Comparison of ENCODE assay signal across 9 cellular contexts in the genomic region with DNA sequence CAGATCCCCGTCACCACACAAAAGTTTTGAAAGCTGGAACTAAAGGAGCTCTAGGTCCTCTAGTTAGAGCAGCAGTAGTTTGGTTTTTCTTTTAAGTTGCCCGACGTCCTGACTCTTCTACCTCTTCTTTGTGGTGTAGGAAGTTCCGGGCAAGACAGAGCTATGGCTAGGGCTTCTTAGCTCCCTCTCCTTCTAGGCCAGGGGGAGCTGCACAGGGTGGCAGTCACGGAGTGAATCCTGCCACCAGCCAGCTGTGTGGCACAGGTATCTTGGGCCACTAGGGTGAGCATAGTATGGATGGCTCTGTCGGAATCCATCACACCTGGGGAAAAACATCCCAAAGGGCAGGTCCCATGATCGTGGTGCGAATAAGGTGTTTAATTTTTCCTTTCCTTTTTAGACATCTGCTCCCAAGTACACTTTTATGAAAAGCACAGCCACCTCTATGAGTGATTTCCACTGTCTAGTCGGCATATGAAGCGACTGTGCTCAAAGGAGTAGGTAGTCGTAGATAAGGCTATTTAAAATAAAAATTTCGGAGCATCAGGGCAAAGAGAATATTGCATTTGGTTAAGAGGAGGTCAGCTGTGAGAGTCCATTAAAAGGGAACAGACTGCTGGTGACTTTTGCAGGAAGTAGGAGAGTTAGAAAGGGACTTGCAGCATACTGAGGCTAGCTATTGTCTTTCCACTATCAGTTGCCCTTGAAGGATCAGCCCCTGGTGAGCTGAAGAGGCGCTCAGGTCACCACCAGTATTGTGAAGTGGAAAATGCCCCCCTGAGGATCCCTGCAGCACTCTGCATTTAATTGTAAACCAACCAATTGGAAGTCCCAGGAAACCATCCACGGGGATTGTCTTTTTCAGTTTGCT. TPM values are rescaled to one million over a fixed set of nuclear protein-coding genes. Genes with fewer than 3 reads are reported as not detected.
DNase-seq lines count a peak whose midpoint lies in the region; FAIRE-seq and TF ChIP-seq lines count a peak whose summit lies in the region.
"Had no signal": no experiment of that assay in that cellular context is flagged by ENCODE, and none has a peak within 500 bp of the region (broad histone marks: within the 10 kb centered on the region; RNA-seq: fewer than 3 reads in every experiment).

No MANE protein-coding gene starts in this region.

- DNase-seq in DMS79 treated with DMSO at 0.1 percent for 48 hours (lab: John Stamatoyannopoulos, UW), result peak; percentile 34
- no peak for DNase-seq in DMS79 (lab: John Stamatoyannopoulos, UW)
- peak; percentile 86 for DNase-seq in NCI-H69 (lab: John Stamatoyannopoulos, UW)
- no peak for DNase-seq in kidney
- DNase-seq in stimulated activated naive CD4-positive, alpha-beta T cell (lab: John Stamatoyannopoulos, UW), result no peak
- no peak for DNase-seq in NCI-H2029 (lab: John Stamatoyannopoulos, UW)

- H3K4me3 ChIP-seq in kidney (ENCODE audit: low read length in 2 of 2) (peak overlapping the region; percentile 41 to 67), subcutaneous abdominal adipose tissue (ENCODE audit: low read depth in 1 of 5, low read length in 5 of 5) (peak overlapping the region; percentile 0 to 77 (median 42))

- peaks cover 0 to 7% of the 10 kb centered on the region in 2 donors for H3K4me1 ChIP-seq in kidney (ENCODE audit: control insufficient read depth in 1 of 2, insufficient read depth in 1 of 2, low read depth in 1 of 2, low read length in 2 of 2)
- H3K4me1 ChIP-seq in subcutaneous abdominal adipose tissue (ENCODE audit: control insufficient read depth in 5 of 5, insufficient read depth in 5 of 5, low read length in 5 of 5), result peaks cover 3 to 32% (median 23%) of the 10 kb centered on the region in 5 donors

- no peak for TF ChIP-seq CTCF in kidney (IDR thresholded peaks at IDR 0.05; ENCODE audit: borderline replicate concordance, extremely low read depth, insufficient read depth)

- no peaks in the 10 kb centered on the region for H3K27me3 ChIP-seq in subcutaneous abdominal adipose tissue (ENCODE audit: control insufficient read depth in 5 of 5, insufficient read depth in 4 of 5, low read length in 5 of 5)

- FAIRE-seq in kidney (lab: Jason Lieb, UNC), result no peak
- FAIRE-seq: A204.1 had no signal

- H3K27ac ChIP-seq in angular gyrus (ENCODE audit: low read depth, low read length) (peak overlapping the region; percentile 25), kidney (ENCODE audit: low read depth in 2 of 2, low read length in 2 of 2) (peak overlapping the region; percentile 23 to 45), subcutaneous abdominal adipose tissue (ENCODE audit: low read depth, low read length) (no peak overlapping the region)

- H3K9me3 ChIP-seq in kidney (ENCODE audit: control insufficient read depth in 1 of 2, low read length in 2 of 2) (no peaks in the 10 kb centered on the region), subcutaneous abdominal adipose tissue (ENCODE audit: control insufficient read depth in 5 of 5, low read length in 5 of 5) (no peaks in the 10 kb centered on the region)

- H3K9ac ChIP-seq in kidney (ENCODE audit: low read length in 2 of 2) (peak overlapping the region; percentile 3 to 65), subcutaneous abdominal adipose tissue (ENCODE audit: low read length in 5 of 5) (peak overlapping the region in 1 of 5 donors; percentile 46)

- no peaks in the 10 kb centered on the region for H3K36me3 ChIP-seq in kidney (ENCODE audit: control insufficient read depth in 1 of 2, insufficient read depth in 2 of 2, low read length in 2 of 2)
- peaks cover 0 to 4% (median 0%) of the 10 kb centered on the region in 5 donors for H3K36me3 ChIP-seq in subcutaneous abdominal adipose tissue (ENCODE audit: control insufficient read depth in 5 of 5, insufficient read depth in 5 of 5, low read length in 5 of 5)

- intact Hi-C loops in kidney (cut with DNase I), result no loop called here

RNA-seq across cellular contexts. Expression of gene PRKCA, which starts 2.1 kb away (rescaled TPM):
- total RNA-seq in kidney, result 50.8 TPM
- polyA plus RNA-seq in kidney (ENCODE audit: insufficient read depth, low read depth, low replicate concordance), result 8.0 TPM

Comparison
In these comparisons a context has a peak if more than half of its experiments do, and no peak if none do; other contexts are left out.
1. DNase-seq: peak in DMS79 treated with DMSO at 0.1 percent for 48 hours (single experiment) and NCI-H69 (single experiment); none in DMS79 (single experiment), kidney (single experiment), stimulated activated naive CD4-positive, alpha-beta T cell (0 of 6) and NCI-H2029 (single experiment).